ENCODE assay signal across 2 cellular contexts in genomic region chr12:89135976-89136634, GRCh38.
TF ChIP-seq lines count a peak whose summit lies in the region.

No MANE protein-coding gene starts in this region.

TF ChIP-seq in HCT116, 20 proteins besides CTCF, POLR2A, EP300 and RAD21 (continued from another document):
- TF ChIP-seq ELF1 (IDR thresholded peaks at IDR 0.05; ENCODE audit: borderline replicate concordance, low read depth) (no peak), REST (IDR thresholded peaks at IDR 0.05; ENCODE audit: low read depth) (no peak), EZH2 (IDR thresholded peaks at IDR 0.05) (no peak), ATF3 (IDR thresholded peaks at IDR 0.05) (no peak), EZH2phosphoT487 (IDR thresholded peaks at IDR 0.05; ENCODE audit: borderline replicate concordance) (no peak), JUND (IDR thresholded peaks at IDR 0.05) (peak; percentile 73), ZNF274 (IDR thresholded peaks at IDR 0.05; ENCODE audit: low read depth, low read length) (no peak), YY1 (IDR thresholded peaks at IDR 0.05; ENCODE audit: extremely low read depth, insufficient replicate concordance, low read depth, low read length) (peak; percentile 19), SP1 (IDR thresholded peaks at IDR 0.05; ENCODE audit: low read depth) (peak; percentile 77), CBX3 (IDR thresholded peaks at IDR 0.05; ENCODE audit: low read depth) (peak; percentile 78)
TF ChIP-seq in HCT116: peak in this region for 8.

TF ChIP-seq in SK-N-SH, 30 proteins besides CTCF, POLR2A, EP300 and RAD21 (continued from another document):
- TF ChIP-seq FOXM1 (IDR thresholded peaks at IDR 0.05; ENCODE audit: low read depth) (no peak), MEF2A (IDR thresholded peaks at IDR 0.05; ENCODE audit: borderline replicate concordance, low read depth) (no peak), GABPA (IDR thresholded peaks at IDR 0.05; ENCODE audit: low read depth) (no peak), FOXJ3 (CRISPR knock-in tag; IDR thresholded peaks at IDR 0.05) (no peak), FOSL2 (IDR thresholded peaks at IDR 0.05; ENCODE audit: borderline replicate concordance, low read depth) (no peak), ELF1 (IDR thresholded peaks at IDR 0.05) (no peak), SIN3A (IDR thresholded peaks at IDR 0.05; ENCODE audit: borderline replicate concordance, low read depth, low read length) (no peak)
